In the genomic region with DNA sequence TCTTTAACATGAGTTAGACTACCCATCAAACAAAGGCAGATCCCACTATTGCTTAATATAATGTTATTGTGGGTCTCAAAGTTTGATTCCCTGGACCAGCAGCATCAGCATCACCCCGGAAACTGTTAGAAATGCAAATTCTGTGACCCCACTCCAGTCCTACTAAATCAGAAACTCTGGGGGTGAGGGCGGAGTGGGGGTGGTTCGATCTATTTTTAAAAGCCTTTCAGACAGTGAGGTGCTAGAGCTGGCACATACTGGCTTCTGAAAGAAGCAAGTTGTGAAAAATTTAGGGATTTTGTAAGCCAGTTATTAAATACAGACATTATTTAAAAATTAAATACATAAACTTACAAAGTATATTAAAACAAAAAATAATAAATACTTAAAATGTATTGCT, we compare ENCODE assay signal across 35 cellular contexts.
"Had no signal": no experiment of that assay in that cellular context is flagged by ENCODE, and none has a peak within 500 bp of the region (broad histone marks: within the 10 kb centered on the region; RNA-seq: fewer than 3 reads in every experiment).

No MANE protein-coding gene starts in this region.

- DNase-seq: Karpas-422, Kasumi-1, KBM-7, KG1, MG63, MM.1S, MV-4-11, NCI-H1048, NCI-H1092, NCI-H1092 treated with DMSO at 0.1 percent for 48 hours, NCI-H1105, NCI-H1105 treated with DMSO at 0.1 percent for 48 hours, NCI-H1417, NCI-H1417 treated with DMSO at 0.1 percent for 48 hours, NCI-H1436, NCI-H1436 treated with DMSO at 0.1 percent for 48 hours, NCI-H146, NCI-H1694, NCI-H1694 treated with DMSO at 0.1 percent for 48 hours, NCI-H187, NCI-H187 treated with DMSO at 0.1 percent for 48 hours, NCI-H1930, NCI-H2029, NCI-H2029 treated with DMSO at 0.1 percent for 48 hours, NCI-H2081, NCI-H2081 treated with DMSO at 0.1 percent for 48 hours, NCI-H2107, NCI-H2171, NCI-H2171 treated with DMSO at 0.1 percent for 48 hours, NCI-H2227 treated with DMSO at 0.1 percent for 48 hours, NCI-H226, NCI-H345, NCI-H446, NCI-H446 treated with DMSO at 0.1 percent for 48 hours had no signal

- H3K36me3 ChIP-seq: MG63 had no signal

- H3K4me3 ChIP-seq: MG63 had no signal

- H3K27ac ChIP-seq: KMS-11 had no signal

- H3K27me3 ChIP-seq: MG63 had no signal
